In the genomic region with DNA sequence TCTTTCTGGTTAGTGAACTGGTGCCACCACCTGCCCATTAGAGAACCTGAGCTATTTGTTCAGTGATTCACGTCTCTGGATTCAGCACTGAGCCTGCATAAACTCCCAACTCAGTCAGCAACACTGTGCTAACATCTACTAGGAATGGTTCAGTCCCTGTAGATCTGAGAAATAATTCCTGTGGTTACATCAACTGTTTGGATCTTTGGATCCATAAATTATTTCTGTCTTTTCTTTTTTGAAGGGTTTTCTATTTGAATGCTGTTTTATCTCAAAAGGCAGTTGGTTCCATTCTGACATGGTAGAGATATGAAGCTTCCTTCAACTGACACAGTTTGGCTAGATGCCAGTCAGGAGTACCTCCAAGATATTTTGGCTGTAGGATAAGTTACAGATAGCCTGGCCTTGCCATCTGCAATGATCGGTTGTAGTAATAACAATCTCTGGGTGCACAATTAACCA, we compare ENCODE assay signal across 19 cellular contexts.
DNase-seq lines count a peak whose midpoint lies in the region; ATAC-seq, FAIRE-seq and TF ChIP-seq lines count a peak whose summit lies in the region.
"Had no signal": no experiment of that assay in that cellular context is flagged by ENCODE, and none has a peak within 500 bp of the region (broad histone marks: within the 10 kb centered on the region; RNA-seq: fewer than 3 reads in every experiment).

No MANE protein-coding gene starts in this region.

- H3K4me1 Mint-ChIP-seq in osteocyte (ENCODE audit: unreplicated experiment): peaks cover 3% of the 10 kb centered on the region
- H3K4me1 Mint-ChIP-seq: activated CD4-positive, alpha-beta T cell treated with anti-CD3 and anti-CD28 coated beads, Interleukin-2, amount 10 ng/mL, durations not matched to agents 7 days and 5 days; naive B cell had no signal

- no peak overlapping the region for H4K5ac ChIP-seq in IMR-90 (ENCODE audit: low read depth, low read length)

- DNase-seq in AG20443 (ENCODE audit: low spot score): peak; percentile 20
- peak; percentile 63 for DNase-seq in IMR-90
- peak in 2 of 4 experiments; percentile 57 to 92 for DNase-seq in K562 (ENCODE audit: extremely low read depth in 1 of 4, low spot score in 3 of 4)
- DNase-seq in kidney tubule cell (ENCODE audit: low spot score): peak; percentile 61
- DNase-seq in urothelium cell line (ENCODE audit: low spot score): no peak
- no peak for DNase-seq in retina
- no peak for DNase-seq in osteocyte (ENCODE audit: extremely low spot score, unreplicated experiment)
- DNase-seq: activated CD4-positive, alpha-beta T cell treated with anti-CD3 and anti-CD28 coated beads, Interleukin-2, amount 10 ng/mL, durations not matched to agents 7 days and 5 days; adrenal gland; GOT3; left cardiac atrium; MG63; naive B cell had no signal

- H3K36me3 ChIP-seq in IMR-90 (ENCODE audit: control insufficient read depth, insufficient read depth, low read length) (no peaks in the 10 kb centered on the region), K562 (ENCODE audit: control insufficient read depth, insufficient read depth, low read length) (no peaks in the 10 kb centered on the region)
- H3K36me3 ChIP-seq: adrenal gland, MG63 had no signal

- H2AK9ac ChIP-seq in IMR-90 (replicated peaks; ENCODE audit: low read depth, low read length, poor library complexity): no peak overlapping the region

- H4K20me1 ChIP-seq in IMR-90 (ENCODE audit: insufficient read depth, low read length) (no peaks in the 10 kb centered on the region), K562 (replicated peaks; ENCODE audit: control insufficient read depth, insufficient read depth, low read length) (no peaks in the 10 kb centered on the region)

- dilution Hi-C loops in IMR-90 (cut with HindIII; ENCODE audit: low sequenced_read_pairs, unreplicated experiment): no loop called here

- H3K27me3 ChIP-seq in IMR-90 (ENCODE audit: control insufficient read depth, insufficient read depth, low read length) (no peaks in the 10 kb centered on the region), K562 (ENCODE audit: control insufficient read depth in 2 of 2, insufficient read depth in 2 of 2, low read length in 2 of 2) (no peaks in the 10 kb centered on the region)
- H3K27me3 ChIP-seq: adrenal gland, gastroesophageal sphincter, MG63 had no signal

- WGBS in IMR-90 (ENCODE audit: extremely low coverage in 2 of 2, insufficient read length in 1 of 2), 2 experiments: no CpG with 5 or more reads among the region's 2 CpGs
- 0% methylated on average over 2 of the region's 2 CpGs for WGBS in K562 (ENCODE audit: insufficient coverage, low coverage, missing lambda C conversion rate)

- CTCF ChIA-PET in IMR-90 (lab: Yijun Ruan, JAX) (no interaction called here), K562 (lab: Yijun Ruan, JAX; ENCODE audit: low intra/inter-chr PET ratio) (no interaction called here)

- H3K79me2 ChIP-seq in K562 (ENCODE audit: control insufficient read depth, insufficient read depth, low read length): no peaks in the 10 kb centered on the region

- H3K27ac Mint-ChIP-seq in osteocyte (ENCODE audit: unreplicated experiment): no peak overlapping the region
- H3K27ac Mint-ChIP-seq: activated CD4-positive, alpha-beta T cell treated with anti-CD3 and anti-CD28 coated beads, Interleukin-2, amount 10 ng/mL, durations not matched to agents 7 days and 5 days; dendritic cell treated with granulocyte-macrophage colony-stimulating factor and Interleukin-4, amounts not matched to agents 40 ng/mL and 50 ng/mL, for 4 days; naive B cell; stimulated activated naive CD8-positive, alpha-beta T cell treated with anti-CD3 and anti-CD28 coated beads, Interleukin-15, Interleukin-2, amounts not matched to agents 100 ng/mL and 50 ng/mL, for 24 hours; T-helper 1 cell treated with Interleukin-12 subunit alpha and Interleukin-12 subunit beta and Interleukin-4 antibody, amounts not matched to agents 30 μg/mL and 1 μg/mL, for 36 hours had no signal

- no peak overlapping the region for H2BK20ac ChIP-seq in IMR-90 (ENCODE audit: low read depth, low read length)

- H3K56ac ChIP-seq in IMR-90 (ENCODE audit: extremely low read depth, insufficient read depth, low read length): no peak overlapping the region

- H3K4ac ChIP-seq in IMR-90 (ENCODE audit: low read depth, low read length): no peak overlapping the region

- TF ChIP-seq POLR2A in IMR-90 (IDR thresholded peaks at IDR 0.05; ENCODE audit: low read depth, low read length) (no peak), K562 (conservative IDR thresholded peaks at IDR 0.05) (no peak)

- no peaks in the 10 kb centered on the region for H3K36me3 Mint-ChIP-seq in osteocyte (ENCODE audit: unreplicated experiment)

- no peak overlapping the region for H2BK15ac ChIP-seq in IMR-90 (ENCODE audit: low read depth, low read length)

- no peak overlapping the region for H2BK5ac ChIP-seq in IMR-90 (ENCODE audit: low read depth, low read length, poor library complexity, severe bottlenecking)

- H3K9me3 Mint-ChIP-seq in osteocyte (ENCODE audit: unreplicated experiment): no peaks in the 10 kb centered on the region
- H3K9me3 Mint-ChIP-seq: activated CD4-positive, alpha-beta T cell treated with anti-CD3 and anti-CD28 coated beads, Interleukin-2, amount 10 ng/mL, durations not matched to agents 7 days and 5 days; dendritic cell treated with granulocyte-macrophage colony-stimulating factor and Interleukin-4, amounts not matched to agents 40 ng/mL and 50 ng/mL, for 4 days; naive B cell; stimulated activated naive CD8-positive, alpha-beta T cell treated with anti-CD3 and anti-CD28 coated beads, Interleukin-15, Interleukin-2, amounts not matched to agents 100 ng/mL and 50 ng/mL, for 24 hours; T-helper 1 cell treated with Interleukin-12 subunit alpha and Interleukin-12 subunit beta and Interleukin-4 antibody, amounts not matched to agents 30 μg/mL and 1 μg/mL, for 36 hours had no signal

- intact Hi-C loops in IMR-90 (cut with micrococcal nuclease) (no loop called here), K562 (cut with micrococcal nuclease) (loop anchor here (2.0 to 10.0 kb wide), 4 partner anchors 55 to 327 kb away; partner anchors contain the start of gene TRMT11)

- H2BK120ac ChIP-seq in IMR-90 (ENCODE audit: low read depth, low read length): no peak overlapping the region

- peak; percentile 99 for TF ChIP-seq EP300 in K562 (IDR thresholded peaks at IDR 0.05; ENCODE audit: low read length)

- no peaks in the 10 kb centered on the region for H3K27me3 Mint-ChIP-seq in osteocyte (ENCODE audit: unreplicated experiment)
- H3K27me3 Mint-ChIP-seq: activated CD4-positive, alpha-beta T cell treated with anti-CD3 and anti-CD28 coated beads, Interleukin-2, amount 10 ng/mL, durations not matched to agents 7 days and 5 days; dendritic cell treated with granulocyte-macrophage colony-stimulating factor and Interleukin-4, amounts not matched to agents 40 ng/mL and 50 ng/mL, for 4 days; naive B cell; stimulated activated naive CD8-positive, alpha-beta T cell treated with anti-CD3 and anti-CD28 coated beads, Interleukin-15, Interleukin-2, amounts not matched to agents 100 ng/mL and 50 ng/mL, for 24 hours had no signal

- POLR2A ChIA-PET in IMR-90 (lab: Charles Lee; ENCODE audit: unreplicated experiment) (no interaction called here), K562 (lab: Yijun Ruan, JAX) (interaction anchor here (0.5 to 1.6 kb wide), 6 partner anchors 8 to 1130 kb away, joined by 3 to 5 read pairs (median 3); no protein-coding TSS in a partner anchor)

- H3K4me3 ChIP-seq in IMR-90 (ENCODE audit: insufficient read depth, low read depth, low read length) (no peak overlapping the region), K562 (no peak overlapping the region)
- H3K4me3 ChIP-seq: adrenal gland, gastroesophageal sphincter, MG63 had no signal

- H3K4me2 ChIP-seq in IMR-90 (ENCODE audit: low read depth, low read length) (no peak overlapping the region), K562 (ENCODE audit: insufficient read depth, low read length) (peak overlapping the region; percentile 54; the same call in 1 of the 2 replicates)

- no peak overlapping the region for H3K27ac ChIP-seq in IMR-90 (ENCODE audit: insufficient read depth, low read length)
- H3K27ac ChIP-seq in K562 (ENCODE audit: extremely low read depth, low read depth, low read length): peak overlapping the region; percentile 73
- H3K27ac ChIP-seq: adrenal gland, C4-2B, gastroesophageal sphincter had no signal

- ATAC-seq in IMR-90 (ENCODE audit: low read depth): peak; percentile 48
- peak; percentile 80 for ATAC-seq in K562
- ATAC-seq in GM19455 (IDR thresholded peaks at IDR 0.05; ENCODE audit: unreplicated experiment): no peak
- ATAC-seq: gastroesophageal sphincter had no signal

- H2AK5ac ChIP-seq in IMR-90 (ENCODE audit: low read depth, low read length): no peak overlapping the region

- H3K9me1 ChIP-seq in IMR-90 (ENCODE audit: insufficient read depth, low read length): no peaks in the 10 kb centered on the region
- no peaks in the 10 kb centered on the region for H3K9me1 ChIP-seq in K562 (ENCODE audit: control insufficient read depth, insufficient read depth, low read length)

- 0 out of 2 replicates have a peak, but pooled peaks cover 1% of the 10 kb centered on the region for H3K4me1 ChIP-seq in IMR-90 (ENCODE audit: control insufficient read depth, insufficient read depth, low read length)
- peaks cover 0 to 48% of the 10 kb centered on the region in 2 experiments; a peak in 4 of 5 replicates for H3K4me1 ChIP-seq in K562 (replicated peaks in 1 of 2; ENCODE audit: control insufficient read depth in 2 of 2, insufficient read depth in 2 of 2, low read length in 2 of 2)
- H3K4me1 ChIP-seq: adrenal gland had no signal

- no peak for TF ChIP-seq CTCF in IMR-90 (conservative IDR thresholded peaks at IDR 0.05; ENCODE audit: low read depth, low read length)
- TF ChIP-seq CTCF in K562 (IDR thresholded peaks at IDR 0.05 in 2 of 3, conservative IDR thresholded peaks at IDR 0.05 in 1 of 3; ENCODE audit: insufficient read depth in 2 of 3, low read depth in 1 of 3, low read length in 3 of 3): peak in 2 of 3 experiments; percentile 2 to 29; a peak in 2 of 6 replicates
- TF ChIP-seq CTCF in osteocyte (IDR thresholded peaks at IDR 0.05): no peak

- TF ChIP-seq RAD21 in IMR-90 (IDR thresholded peaks at IDR 0.05; ENCODE audit: low read length) (no peak), K562 (CRISPR knock-in tag; conservative IDR thresholded peaks at IDR 0.05 in 1 of 2, IDR thresholded peaks at IDR 0.05 in 1 of 2) (peak; percentile 25 to 44; a peak in 3 of 4 replicates)

- no peak overlapping the region for H3K23ac ChIP-seq in IMR-90 (ENCODE audit: low read depth, low read length)

- no peak overlapping the region for H3K18ac ChIP-seq in IMR-90 (ENCODE audit: low read depth, low read length)

- BruUV-seq in IMR-90 (replicated peaks; lab: Mats Ljungman, UMichigan) (no TSS peak), K562 (replicated peaks; lab: Mats Ljungman, UMichigan) (no TSS peak)

- FAIRE-seq in K562 (lab: Jason Lieb, UNC) (peak; percentile 95), urothelium cell line (lab: Jason Lieb, UNC) (no peak)

- H3K9me3 ChIP-seq in IMR-90 (ENCODE audit: control insufficient read depth, insufficient read depth, low read length) (no peaks in the 10 kb centered on the region), K562 (replicated peaks; ENCODE audit: control insufficient read depth, insufficient read depth, low read depth, low read length) (no peaks in the 10 kb centered on the region)
- H3K9me3 ChIP-seq: adrenal gland, gastroesophageal sphincter, MG63 had no signal

- H3K9ac ChIP-seq in IMR-90 (ENCODE audit: low read depth, low read length) (no peak overlapping the region), K562 (ENCODE audit: insufficient read depth in 1 of 2, low read depth in 2 of 2, low read length in 2 of 2) (peak overlapping the region in 1 of 2 experiments; percentile 16; a peak in 1 of 4 replicates)

- H3K4me3 Mint-ChIP-seq in osteocyte (ENCODE audit: unreplicated experiment): no peak overlapping the region
- H3K4me3 Mint-ChIP-seq: activated CD4-positive, alpha-beta T cell treated with anti-CD3 and anti-CD28 coated beads, Interleukin-2, amount 10 ng/mL, durations not matched to agents 7 days and 5 days; dendritic cell treated with granulocyte-macrophage colony-stimulating factor and Interleukin-4, amounts not matched to agents 40 ng/mL and 50 ng/mL, for 4 days; naive B cell; stimulated activated naive CD8-positive, alpha-beta T cell treated with anti-CD3 and anti-CD28 coated beads, Interleukin-15, Interleukin-2, amounts not matched to agents 100 ng/mL and 50 ng/mL, for 24 hours; T-helper 1 cell treated with Interleukin-12 subunit alpha and Interleukin-12 subunit beta and Interleukin-4 antibody, amounts not matched to agents 30 μg/mL and 1 μg/mL, for 36 hours had no signal

- H3K14ac ChIP-seq in IMR-90 (replicated peaks; ENCODE audit: low read depth, low read length): no peak overlapping the region

- H3K79me1 ChIP-seq in IMR-90 (ENCODE audit: low read depth in 1 of 2, low read length in 2 of 2): no peaks in the 10 kb centered on the region

- H4K91ac ChIP-seq in IMR-90 (ENCODE audit: insufficient read depth, low read depth, low read length): no peak overlapping the region

- H2AFZ ChIP-seq in IMR-90 (replicated peaks; ENCODE audit: low read length, poor library complexity) (no peak overlapping the region), K562 (ENCODE audit: low read depth, low read length) (peak overlapping the region; percentile 40; the same call in 1 of the 2 replicates)

- in situ Hi-C loops in IMR-90 (cut with MboI; ENCODE audit: low sequenced_read_pairs): no loop called here
- in situ Hi-C loops in K562 (cut with MboI): no loop called here

- no peak overlapping the region for H4K8ac ChIP-seq in IMR-90 (ENCODE audit: low read depth in 2 of 2, low read length in 2 of 2)

Comparison
In these comparisons a context has a peak if more than half of its experiments do, and no peak if none do; other contexts are left out.
1. DNase-seq: peak in AG20443 (single experiment), IMR-90 (single experiment) and kidney tubule cell (single experiment); none in urothelium cell line (single experiment), retina (single experiment) and osteocyte (single experiment).
2. CTCF ChIP-seq: peak in K562 (2 of 3); none in IMR-90 (single experiment) and osteocyte (single experiment).